In genomic region chr20:605237-605636, GRCh38 we compare ENCODE assay signal across 15 cellular contexts. TPM values are rescaled to one million over a fixed set of nuclear protein-coding genes. Genes with fewer than 3 reads are reported as not detected.
"Had no signal": no experiment of that assay in that cellular context is flagged by ENCODE, and none has a peak within 500 bp of the region (broad histone marks: within the 10 kb centered on the region; RNA-seq: fewer than 3 reads in every experiment).

No MANE protein-coding gene starts in this region.

- H3K4me1 ChIP-seq: colonic mucosa had no signal

- H3K9me3 ChIP-seq: colonic mucosa, mucosa of descending colon, thoracic aorta had no signal

- H3K36me3 ChIP-seq: cardiac muscle cell, colonic mucosa, thoracic aorta had no signal

- ATAC-seq: activated CD8-positive, alpha-beta T cell treated with anti-CD3 and anti-CD28 coated beads, Interleukin-2, amount 10 ng/mL, durations not matched to agents 7 days and 5 days; mucosa of descending colon; naive thymus-derived CD8-positive, alpha-beta T cell had no signal

- H3K4me3 ChIP-seq: cardiac muscle cell, colonic mucosa, hepatocyte, mucosa of descending colon, thoracic aorta had no signal

- H3K27ac ChIP-seq: cardiac muscle cell, colonic mucosa, hepatocyte, thoracic aorta had no signal

- DNase-seq: activated CD4-positive, alpha-beta T cell treated with anti-CD3 and anti-CD28 coated beads for 48 hours; activated CD8-positive, alpha-beta memory T cell treated with anti-CD3 and anti-CD28 coated beads, Interleukin-2, amount 50 U/mL, for 48 hours; activated CD8-positive, alpha-beta T cell treated with anti-CD3 and anti-CD28 coated beads, Interleukin-2, amount 10 ng/mL, durations not matched to agents 7 days and 5 days; activated naive CD4-positive, alpha-beta T cell treated with anti-CD3 and anti-CD28 coated beads, Interleukin-2, amount 10 ng/mL, durations not matched to agents 7 days and 5 days; colonic mucosa; mucosa of descending colon; naive thymus-derived CD8-positive, alpha-beta T cell; nucleus accumbens; stimulated activated CD4-positive, alpha-beta T cell treated with anti-CD3 and anti-CD28 coated beads, Interleukin-15, amount 100 ng/mL, for 24 hours; stimulated activated CD4-positive, alpha-beta T cell treated with anti-CD3 and anti-CD28 coated beads, Interleukin-4, amount 100 ng/mL, for 24 hours had no signal

RNA-seq across cellular contexts. Expression of gene TCF15, which starts 4.9 kb away (rescaled TPM):
- total RNA-seq: activated CD8-positive, alpha-beta T cell treated with anti-CD3 and anti-CD28 coated beads, Interleukin-2, amount 10 ng/mL, durations not matched to agents 7 days and 5 days; fibroblast of lung; hepatocyte; naive thymus-derived CD8-positive, alpha-beta T cell; T-helper 1 cell treated with Interleukin-12 subunit alpha and Interleukin-12 subunit beta and Interleukin-4 antibody, amounts not matched to agents 30 ng/mL and 1 ng/mL, for 36 hours; thoracic aorta had no signal
